In genomic region chr3:11001658-11002021, GRCh38 we compare ENCODE assay signal across 26 cellular contexts. TPM values are rescaled to one million over a fixed set of nuclear protein-coding genes. Genes with fewer than 3 reads are reported as not detected.
"Had no signal": no experiment of that assay in that cellular context is flagged by ENCODE, and none has a peak within 500 bp of the region (broad histone marks: within the 10 kb centered on the region; RNA-seq: fewer than 3 reads in every experiment).

No MANE protein-coding gene starts in this region.

- DNase-seq: activated B cell treated with CpG ODN at 0.5 μM for 24 hours; activated CD4-positive, alpha-beta T cell treated with anti-CD3 and anti-CD28 coated beads for 1 hour; activated CD4-positive, alpha-beta T cell treated with anti-CD3 and anti-CD28 coated beads, Interleukin-2, amount 10 ng/mL, durations not matched to agents 24 days and 14 days; activated CD4-positive, alpha-beta T cell treated with anti-CD3 and anti-CD28 coated beads, Interleukin-2, amount 50 U/mL, for 48 hours; activated CD8-positive, alpha-beta memory T cell treated with anti-CD3 and anti-CD28 coated beads for 24 hours; activated effector memory CD4-positive, alpha-beta T cell treated with anti-CD3 and anti-CD28 coated beads, Interleukin-2, amount 50 U/mL, for 16 hours; activated naive CD4-positive, alpha-beta T cell treated with Interleukin-2 at 50 U/mL for 16 hours; activated naive CD8-positive, alpha-beta T cell treated with anti-CD3 and anti-CD28 coated beads, Interleukin-2, amount 50 U/mL, for 24 hours; activated T-cell treated with anti-CD3 and anti-CD28 coated beads, Interleukin-2, amount 50 U/mL, for 4 hours; amniotic stem cell; brain microvascular endothelial cell; NCI-H1105 treated with DMSO at 0.1 percent for 48 hours; NCI-H1436 treated with DMSO at 0.1 percent for 48 hours; NCI-H187; NCI-H2081; NCI-H446; Peyer's patch; Right ventricle myocardium superior; SJCRH30 had no signal

- H3K27ac ChIP-seq: brain microvascular endothelial cell, cardiac muscle cell, Peyer's patch, RWPE1, SJCRH30 had no signal

- H3K4me3 Mint-ChIP-seq: activated B cell treated with CpG ODN at 0.5 μM for 24 hours; activated CD4-positive, alpha-beta T cell treated with anti-CD3 and anti-CD28 coated beads, Interleukin-2, amount 10 ng/mL, durations not matched to agents 24 days and 14 days; activated naive CD8-positive, alpha-beta T cell treated with anti-CD3 and anti-CD28 coated beads, Interleukin-2, amount 50 U/mL, for 24 hours; activated T-cell treated with anti-CD3 and anti-CD28 coated beads, Interleukin-2, amount 50 U/mL, for 4 hours; T-helper 2 cell treated with Interferon-gamma antibody and Interleukin-4, amounts not matched to agents 5 μg/mL and 100 μg/mL, for 36 hours had no signal

- H3K9me3 Mint-ChIP-seq: activated B cell treated with CpG ODN at 0.5 μM for 24 hours; activated CD4-positive, alpha-beta T cell treated with anti-CD3 and anti-CD28 coated beads, Interleukin-2, amount 10 ng/mL, durations not matched to agents 24 days and 14 days; activated naive CD4-positive, alpha-beta T cell treated with anti-CD3 and anti-CD28 coated beads, Interleukin-2, amount 50 U/mL, for 72 hours; activated naive CD8-positive, alpha-beta T cell treated with anti-CD3 and anti-CD28 coated beads, Interleukin-2, amount 50 U/mL, for 24 hours; activated T-cell treated with anti-CD3 and anti-CD28 coated beads, Interleukin-2, amount 50 U/mL, for 4 hours; T-helper 2 cell treated with Interferon-gamma antibody and Interleukin-4, amounts not matched to agents 5 μg/mL and 100 μg/mL, for 36 hours had no signal

- H3K27me3 ChIP-seq: Peyer's patch had no signal

- H3K9ac ChIP-seq: SK-N-SH had no signal

- FAIRE-seq: astrocyte had no signal

- H3K27ac Mint-ChIP-seq: activated B cell treated with CpG ODN at 0.5 μM for 24 hours; activated CD4-positive, alpha-beta T cell treated with anti-CD3 and anti-CD28 coated beads, Interleukin-2, amount 10 ng/mL, durations not matched to agents 24 days and 14 days; activated naive CD4-positive, alpha-beta T cell treated with anti-CD3 and anti-CD28 coated beads, Interleukin-2, amount 50 U/mL, for 72 hours; activated naive CD8-positive, alpha-beta T cell treated with anti-CD3 and anti-CD28 coated beads, Interleukin-2, amount 50 U/mL, for 24 hours; T-helper 2 cell treated with Interferon-gamma antibody and Interleukin-4, amounts not matched to agents 5 μg/mL and 100 μg/mL, for 36 hours had no signal

- ATAC-seq: activated naive CD4-positive, alpha-beta T cell treated with anti-CD3 and anti-CD28 coated beads, Interleukin-2, amount 50 U/mL, for 72 hours; activated naive CD8-positive, alpha-beta T cell treated with anti-CD3 and anti-CD28 coated beads, Interleukin-2, amount 50 U/mL, for 24 hours; activated T-cell treated with anti-CD3 and anti-CD28 coated beads, Interleukin-2, amount 50 U/mL, for 4 hours had no signal

- H3K4me1 Mint-ChIP-seq: activated B cell treated with CpG ODN at 0.5 μM for 24 hours; activated CD4-positive, alpha-beta T cell treated with anti-CD3 and anti-CD28 coated beads, Interleukin-2, amount 10 ng/mL, durations not matched to agents 24 days and 14 days; activated naive CD8-positive, alpha-beta T cell treated with anti-CD3 and anti-CD28 coated beads, Interleukin-2, amount 50 U/mL, for 24 hours had no signal

- H3K36me3 ChIP-seq: brain microvascular endothelial cell, cardiac muscle cell, Peyer's patch, SJCRH30 had no signal

- H3K36me3 Mint-ChIP-seq: activated naive CD4-positive, alpha-beta T cell treated with anti-CD3 and anti-CD28 coated beads, Interleukin-2, amount 50 U/mL, for 72 hours had no signal

- H3K4me1 ChIP-seq: Peyer's patch, SJCRH30 had no signal

- H3K9me3 ChIP-seq: Peyer's patch, SJCRH30, SK-N-SH had no signal

- H3K4me2 ChIP-seq: SK-N-SH had no signal

- H3K4me3 ChIP-seq: cardiac muscle cell, Peyer's patch, SJCRH30 had no signal

RNA-seq across cellular contexts. Expression of gene SLC6A1, which starts 9.1 kb away (rescaled TPM):
- total RNA-seq: activated B cell treated with CpG ODN at 0.5 μM for 24 hours; activated CD4-positive, alpha-beta T cell treated with anti-CD3 and anti-CD28 coated beads, Interleukin-2, amount 10 ng/mL, durations not matched to agents 24 days and 14 days; activated naive CD4-positive, alpha-beta T cell treated with anti-CD3 and anti-CD28 coated beads, Interleukin-2, amount 50 U/mL, for 72 hours; activated T-cell treated with anti-CD3 and anti-CD28 coated beads, Interleukin-2, amount 50 U/mL, for 4 hours; cardiac muscle cell; SJCRH30; T-helper 1 cell treated with Interleukin-12 subunit alpha and Interleukin-12 subunit beta and Interleukin-4 antibody, amounts not matched to agents 30 ng/mL and 1 ng/mL, for 36 hours had no signal
- polyA plus RNA-seq: cardiac muscle cell, SK-N-SH had no signal
